2 cellular contexts compared by ENCODE assay signal in the genomic region with DNA sequence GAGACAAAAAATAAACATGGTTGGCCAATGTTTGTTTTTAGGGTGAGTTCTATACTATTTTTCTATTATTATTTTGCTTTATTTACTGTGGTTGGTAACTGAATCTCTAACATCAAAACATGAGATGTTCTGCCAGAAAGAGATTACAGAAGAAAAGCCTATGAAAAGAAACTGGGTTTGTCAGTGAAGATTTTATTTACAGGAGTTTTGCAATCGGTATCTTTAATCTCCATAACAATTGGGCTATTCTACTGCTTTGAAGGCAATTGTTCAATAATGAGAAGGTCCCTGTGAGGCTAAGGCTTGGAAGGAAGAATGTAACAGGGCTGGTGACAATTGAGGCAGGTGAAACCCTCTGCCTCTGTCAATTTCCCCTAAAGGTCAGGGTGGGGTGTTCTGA.
TF ChIP-seq lines count a peak whose summit lies in the region.

No MANE protein-coding gene starts in this region.

TF ChIP-seq in H1, 55 proteins besides CTCF, POLR2A, EP300 and RAD21:
- TF ChIP-seq HDAC2 (IDR thresholded peaks at IDR 0.05; ENCODE audit: borderline replicate concordance in 1 of 2, low read depth in 2 of 2, low read length in 2 of 2) (no peak), CEBPB (IDR thresholded peaks at IDR 0.05; ENCODE audit: low read depth, low read length) (peak; percentile 83)

TF ChIP-seq in HepG2, 621 proteins besides CTCF, POLR2A, EP300 and RAD21:
- no peak for TF ChIP-seq SOX13 (IDR thresholded peaks at IDR 0.05)
- peak in 1 of 2 experiments; percentile 45; a peak in 1 of 4 replicates for TF ChIP-seq SOX13 (CRISPR knock-in tag; conservative IDR thresholded peaks at IDR 0.05 in 1 of 2, IDR thresholded peaks at IDR 0.05 in 1 of 2)
- TF ChIP-seq SMAD9 (CRISPR knock-in tag; IDR thresholded peaks at IDR 0.05): no peak
- no peak for TF ChIP-seq ZNF572 (CRISPR knock-in tag; IDR thresholded peaks at IDR 0.05)
TF ChIP-seq in HepG2: peak in this region for 1.
